In the genomic region with DNA sequence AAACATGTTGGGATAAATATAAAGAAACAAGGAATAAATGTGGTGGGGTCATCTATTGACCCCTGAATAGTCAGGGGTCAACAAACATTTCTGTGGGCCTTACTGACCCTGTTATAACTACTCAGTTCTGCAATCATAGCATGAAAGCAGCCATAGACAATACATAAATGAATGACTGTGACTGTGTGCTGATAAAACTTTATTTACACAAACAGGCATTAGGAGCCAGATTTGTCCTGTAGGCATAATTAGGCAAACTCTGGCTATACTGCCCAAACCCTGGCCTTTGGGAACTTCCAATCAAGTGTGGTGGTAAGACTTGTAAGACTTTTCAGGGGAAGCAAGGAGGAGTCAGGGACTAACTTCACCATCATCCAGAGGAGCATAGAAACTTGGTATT, we compare ENCODE assay signal across 28 cellular contexts.
"Had no signal": no experiment of that assay in that cellular context is flagged by ENCODE, and none has a peak within 500 bp of the region (broad histone marks: within the 10 kb centered on the region; RNA-seq: fewer than 3 reads in every experiment).

No MANE protein-coding gene starts in this region.

- H3K27ac ChIP-seq: colonic mucosa, coronary artery, dorsolateral prefrontal cortex, epithelial cell of prostate, esophagus muscularis mucosa, esophagus squamous epithelium, foreskin keratinocyte, gastrocnemius medialis, gastroesophageal sphincter, heart left ventricle, heart right ventricle had no signal

- H3K27me3 ChIP-seq: colonic mucosa, dorsolateral prefrontal cortex, esophagus muscularis mucosa, esophagus squamous epithelium, foreskin keratinocyte, gastrocnemius medialis, gastroesophageal sphincter, heart left ventricle, heart right ventricle had no signal

- H3K9me3 ChIP-seq: colonic mucosa, esophagus muscularis mucosa, esophagus squamous epithelium, gastrocnemius medialis, gastroesophageal sphincter, heart left ventricle had no signal

- H3K4me3 ChIP-seq: colonic mucosa, coronary artery, dorsolateral prefrontal cortex, esophagus muscularis mucosa, esophagus squamous epithelium, gastrocnemius medialis, gastroesophageal sphincter, heart left ventricle, heart right ventricle had no signal

- ATAC-seq: effector memory CD8-positive, alpha-beta T cell; esophagus mucosa; foreskin keratinocyte; gastrocnemius medialis; gastroesophageal sphincter; heart left ventricle; heart right ventricle had no signal

- DNase-seq: colonic mucosa; cortex of kidney; dermis blood vessel endothelial cell; dorsolateral prefrontal cortex; effector CD4-positive, alpha-beta T cell; effector CD8-positive, alpha-beta T cell; effector memory CD4-positive, alpha-beta T cell; effector memory CD8-positive, alpha-beta T cell; endodermal cell; erythroblast; esophagus squamous epithelium; foreskin fibroblast; foreskin keratinocyte; foreskin melanocyte; gastrocnemius medialis; glutamatergic neuron; head of caudate nucleus; heart left ventricle; heart right ventricle had no signal

- H3K4me1 ChIP-seq: colonic mucosa, esophagus muscularis mucosa, esophagus squamous epithelium, foreskin keratinocyte, gastroesophageal sphincter, heart left ventricle, heart right ventricle had no signal

- H3K36me3 ChIP-seq: colonic mucosa, esophagus muscularis mucosa, esophagus squamous epithelium, gastroesophageal sphincter, heart left ventricle, heart right ventricle had no signal

- FAIRE-seq: colon, endometrium, endothelial cell of umbilical vein, frontal cortex had no signal
